Comparison of ENCODE assay signal across 27 cellular contexts in genomic region chr11:115267871-115268270, GRCh38.
DNase-seq lines count a peak whose midpoint lies in the region; ATAC-seq and TF ChIP-seq lines count a peak whose summit lies in the region.
"Had no signal": no experiment of that assay in that cellular context is flagged by ENCODE, and none has a peak within 500 bp of the region (broad histone marks: within the 10 kb centered on the region; RNA-seq: fewer than 3 reads in every experiment).

No MANE protein-coding gene starts in this region.

- 55% methylated on average over 7 of the region's 7 CpGs for WGBS in right cardiac atrium
- 21% methylated on average over 7 of the region's 7 CpGs for WGBS in smooth muscle cell (ENCODE audit: low lambda C conversion rate)

- H3K27me3 ChIP-seq in right cardiac atrium (ENCODE audit: control insufficient read depth, insufficient read depth) (no peaks in the 10 kb centered on the region), smooth muscle cell (ENCODE audit: low read depth) (no peaks in the 10 kb centered on the region)
- H3K27me3 ChIP-seq: ascending aorta, dorsolateral prefrontal cortex, tibial nerve had no signal

- H4K20me1 ChIP-seq in smooth muscle cell (ENCODE audit: low read depth): no peaks in the 10 kb centered on the region

- no peaks in the 10 kb centered on the region for H3F3A ChIP-seq in smooth muscle cell (ENCODE audit: low read depth)

- peak overlapping the region; percentile 75 for H3K4me2 ChIP-seq in smooth muscle cell

- intact Hi-C loops in right cardiac atrium (cut with DNase I): no loop called here

- H2AFZ ChIP-seq in smooth muscle cell (ENCODE audit: low read depth): no peak overlapping the region

- no peak for TF ChIP-seq CTCF in smooth muscle cell (IDR thresholded peaks at IDR 0.05; ENCODE audit: borderline replicate concordance, insufficient read depth, poor library complexity, severe bottlenecking)

- H3K79me2 ChIP-seq in smooth muscle cell (ENCODE audit: low read depth): peaks cover 3% of the 10 kb centered on the region

- H3K4me3 ChIP-seq in right cardiac atrium (ENCODE audit: low read length) (no peak overlapping the region), smooth muscle cell (no peak overlapping the region)
- H3K4me3 ChIP-seq: ascending aorta, tibial nerve had no signal

- H3K27ac ChIP-seq in right cardiac atrium (ENCODE audit: low read length) (peak overlapping the region; percentile 56), smooth muscle cell (ENCODE audit: low read depth) (peak overlapping the region; percentile 64)
- H3K27ac ChIP-seq: ascending aorta had no signal

- H3K36me3 ChIP-seq in smooth muscle cell (ENCODE audit: low read depth): no peaks in the 10 kb centered on the region
- H3K36me3 ChIP-seq: ascending aorta, tibial nerve had no signal

- DNase-seq in NK-92 treated with Interleukin-12 subunit alpha and Interleukin-12 subunit beta, amount 100 ng/mL, for 24 hours (lab: John Stamatoyannopoulos, UW): peak; percentile 50
- no peak for DNase-seq in NK-92 (lab: John Stamatoyannopoulos, UW; ENCODE audit: unreplicated experiment)
- DNase-seq in SHP77 (lab: John Stamatoyannopoulos, UW): peak; percentile 20 to 55
- DNase-seq in right cardiac atrium: no peak
- DNase-seq in smooth muscle cell (lab: John Stamatoyannopoulos, UW; ENCODE audit: unreplicated experiment): no peak
- DNase-seq in iPS-NIHi7 (ENCODE audit: extremely low spot score): no peak
- no peak for DNase-seq in DMS114 treated with DMSO at 0.1 percent for 48 hours (lab: John Stamatoyannopoulos, UW; ENCODE audit: unreplicated experiment)
- DNase-seq in D341Med (ENCODE audit: low spot score): no peak
- DNase-seq: activated B cell treated with CpG ODN at 0.5 μM for 24 hours; activated CD4-positive, alpha-beta T cell treated with anti-CD3 and anti-CD28 coated beads, Interleukin-2, amount 50 U/mL, for 4 hours; activated CD8-positive, alpha-beta memory T cell treated with anti-CD3 and anti-CD28 coated beads, Interleukin-2, amount 50 U/mL, for 48 hours; CD8-positive, alpha-beta memory T cell; cerebellar nuclear complex; DMS79 treated with DMSO at 0.1 percent for 48 hours; head of caudate nucleus; Karpas-422; naive thymus-derived CD8-positive, alpha-beta T cell; OCI-M1; retina; SIG-M5; stimulated activated CD4-positive, alpha-beta T cell treated with anti-CD3 and anti-CD28 coated beads, Interleukin-4, amount 100 ng/mL, for 4 hours; stimulated activated naive CD4-positive, alpha-beta T cell treated with Interleukin-2 at 50 U/mL for 16 hours; SW 1271 had no signal

- no peaks in the 10 kb centered on the region for H3K9me3 ChIP-seq in right cardiac atrium (ENCODE audit: control insufficient read depth, low read length)
- no peaks in the 10 kb centered on the region for H3K9me3 ChIP-seq in smooth muscle cell (replicated peaks; ENCODE audit: low read depth)
- H3K9me3 ChIP-seq: ascending aorta, tibial nerve had no signal

- H3K9ac ChIP-seq in smooth muscle cell (ENCODE audit: low read depth): no peak overlapping the region

- H3K4me1 ChIP-seq in right cardiac atrium (ENCODE audit: control insufficient read depth, insufficient read depth, low read length): peaks cover 3% of the 10 kb centered on the region
- H3K4me1 ChIP-seq in smooth muscle cell (ENCODE audit: low read depth): peaks cover 3% of the 10 kb centered on the region
- H3K4me1 ChIP-seq: ascending aorta had no signal

- ATAC-seq in right cardiac atrium: peak in 1 of 2 donors; percentile 19
- ATAC-seq: activated T-helper 17 cell treated with anti-CD3 and anti-CD28 coated beads, Interleukin-2, amount 50 U/mL, for 72 hours; naive thymus-derived CD8-positive, alpha-beta T cell had no signal

Comparison
In these comparisons a context has a peak if more than half of its experiments do, and no peak if none do; other contexts are left out.
1. DNase-seq: peak in NK-92 treated with Interleukin-12 subunit alpha and Interleukin-12 subunit beta, amount 100 ng/mL, for 24 hours (single experiment) and SHP77 (2 of 2); none in NK-92 (single experiment), right cardiac atrium (0 of 3), smooth muscle cell (single experiment), iPS-NIHi7 (single experiment), DMS114 treated with DMSO at 0.1 percent for 48 hours (single experiment) and D341Med (single experiment).